2 cellular contexts compared by ENCODE assay signal in genomic region chr20:63959699-63960075, GRCh38.
TF ChIP-seq lines count a peak whose summit lies in the region.

No MANE protein-coding gene starts in this region.

TF ChIP-seq in HEK293, 187 proteins besides CTCF, POLR2A, EP300 and RAD21:
- TF ChIP-seq ZNF157 (tag by site-specific recombination; IDR thresholded peaks at IDR 0.05) (no peak), KLF7 (tag by site-specific recombination; IDR thresholded peaks at IDR 0.05; ENCODE audit: borderline replicate concordance) (no peak), ZNF600 (tag by site-specific recombination; IDR thresholded peaks at IDR 0.05) (no peak), ZNF658 (tag by site-specific recombination; IDR thresholded peaks at IDR 0.05) (no peak), ZNF24 (tag by site-specific recombination; IDR thresholded peaks at IDR 0.05) (no peak), ZNF324 (tag by site-specific recombination; IDR thresholded peaks at IDR 0.05) (no peak), ATF2 (tag by site-specific recombination; IDR thresholded peaks at IDR 0.05; ENCODE audit: low read depth) (no peak), ZFHX2 (tag by site-specific recombination; conservative IDR thresholded peaks at IDR 0.05) (no peak), ZNF561 (tag by site-specific recombination; IDR thresholded peaks at IDR 0.05; ENCODE audit: borderline replicate concordance) (no peak), ZNF37A (tag by site-specific recombination; IDR thresholded peaks at IDR 0.05) (no peak), ZNF174 (tag by site-specific recombination; IDR thresholded peaks at IDR 0.05) (no peak), ZNF26 (tag by site-specific recombination; IDR thresholded peaks at IDR 0.05) (no peak), ZNF843 (tag by site-specific recombination; IDR thresholded peaks at IDR 0.05) (no peak), ZNF624 (tag by site-specific recombination; IDR thresholded peaks at IDR 0.05) (no peak), PATZ1 (tag by site-specific recombination; IDR thresholded peaks at IDR 0.05) (no peak)
TF ChIP-seq in HEK293: peak in this region for 0.

TF ChIP-seq in H1, 55 proteins besides CTCF, POLR2A, EP300 and RAD21:
- TF ChIP-seq POLR2AphosphoS5 (IDR thresholded peaks at IDR 0.05; ENCODE audit: low read depth, low read length) (no peak), HDAC6 (IDR thresholded peaks at IDR 0.05; ENCODE audit: low read depth, low read length) (no peak), HDAC2 (IDR thresholded peaks at IDR 0.05; ENCODE audit: borderline replicate concordance in 1 of 2, low read depth in 2 of 2, low read length in 2 of 2) (no peak), CHD1 (IDR thresholded peaks at IDR 0.05; ENCODE audit: low read depth, low read length) (no peak), CEBPB (IDR thresholded peaks at IDR 0.05; ENCODE audit: low read depth, low read length) (no peak), TBP (IDR thresholded peaks at IDR 0.05; ENCODE audit: low read depth, low read length) (no peak), KDM5A (IDR thresholded peaks at IDR 0.05; ENCODE audit: low read length) (no peak), SRF (IDR thresholded peaks at IDR 0.05; ENCODE audit: low read depth, low read length) (no peak), MAX (IDR thresholded peaks at IDR 0.05) (no peak), SIRT6 (IDR thresholded peaks at IDR 0.05; ENCODE audit: low read length) (no peak), MAFK (IDR thresholded peaks at IDR 0.05; ENCODE audit: low read depth, low read length) (no peak), PHF8 (conservative IDR thresholded peaks at IDR 0.05; ENCODE audit: low read depth, low read length) (no peak), JUN (IDR thresholded peaks at IDR 0.05; ENCODE audit: low read depth, low read length) (no peak), KDM4A (IDR thresholded peaks at IDR 0.05; ENCODE audit: low read depth, low read length, severe bottlenecking) (no peak), SIN3A (conservative IDR thresholded peaks at IDR 0.05 in 1 of 2, IDR thresholded peaks at IDR 0.05 in 1 of 2; ENCODE audit: low read depth in 1 of 2, low read length in 2 of 2) (no peak)
